In the genomic region with DNA sequence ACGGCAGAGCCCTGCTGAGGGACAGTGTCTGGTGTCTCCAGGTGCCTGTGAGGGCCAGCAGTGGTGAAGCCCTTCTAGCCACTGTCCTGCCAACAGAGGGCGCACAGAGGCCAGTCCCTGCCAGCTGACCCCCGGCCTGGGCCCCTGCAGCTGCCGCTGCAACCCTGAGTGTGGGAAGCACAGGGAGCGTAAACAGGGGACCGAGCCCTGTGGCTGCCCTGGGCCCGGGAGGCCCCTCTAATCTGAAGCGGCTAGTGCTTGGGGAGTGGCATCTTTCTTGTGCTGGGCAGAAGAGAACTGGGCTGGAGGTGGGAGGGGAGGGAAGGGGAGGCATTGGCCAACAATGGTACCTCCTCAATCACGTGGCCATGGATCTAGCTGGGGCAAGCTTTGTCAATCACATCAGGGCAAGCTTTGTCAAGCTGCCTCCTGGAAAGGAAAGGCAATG, we compare ENCODE assay signal across 8 cellular contexts. TPM values are rescaled to one million over a fixed set of nuclear protein-coding genes. Genes with fewer than 3 reads are reported as not detected.
DNase-seq lines count a peak whose midpoint lies in the region; ATAC-seq and TF ChIP-seq lines count a peak whose summit lies in the region.

No MANE protein-coding gene starts in this region.

- no peak for ATAC-seq in HG03280 (IDR thresholded peaks at IDR 0.05; ENCODE audit: unreplicated experiment)

- H2AFZ ChIP-seq in KMS-11 (ENCODE audit: low read depth): peak overlapping the region; percentile 29; the same call in 1 of the 2 replicates

- DNase-seq in Daoy (ENCODE audit: low read depth) (peak; percentile 58), SJCRH30 (peak; percentile 96 to 97), fibroblast of mammary gland (ENCODE audit: low read depth) (peak; percentile 42), epidermal melanocyte (ENCODE audit: insufficient read length, low spot score) (no peak), KG1 (lab: John Stamatoyannopoulos, UW) (no peak)

- no peaks in the 10 kb centered on the region for H3K9me3 Mint-ChIP-seq in nephron

- TF ChIP-seq CTCF in KMS-11 (conservative IDR thresholded peaks at IDR 0.05; ENCODE audit: low read depth, low read length) (peak; percentile 55), fibroblast of mammary gland (conservative IDR thresholded peaks at IDR 0.05; ENCODE audit: control insufficient read depth, insufficient read depth, low read depth, low read length) (peak; percentile 66), nephron (IDR thresholded peaks at IDR 0.05; ENCODE audit: unreplicated experiment in 3 of 3) (peak; percentile 49 to 75 (median 68))

- H3K36me3 ChIP-seq in KMS-11 (ENCODE audit: insufficient read depth) (no peaks in the 10 kb centered on the region), SJCRH30 (peaks cover 11% of the 10 kb centered on the region; the same call in 1 of the 2 replicates)

- H3K27ac Mint-ChIP-seq in nephron: peak overlapping the region; percentile 97 to 98 (median 98)

- H3K4me3 ChIP-seq in KMS-11 (IDR thresholded peaks at IDR 0.05; ENCODE audit: insufficient read depth, low read depth, low read length): no peak overlapping the region
- H3K4me3 ChIP-seq in SJCRH30: no peak overlapping the region
- no peak overlapping the region for H3K4me3 ChIP-seq in fibroblast of mammary gland (ENCODE audit: control insufficient read depth, low read depth, low read length)

- H3K9ac ChIP-seq in KMS-11: no peak overlapping the region

- H3K4me1 ChIP-seq in KMS-11 (ENCODE audit: low read depth, poor library complexity, severe bottlenecking) (peaks cover 82% of the 10 kb centered on the region), SJCRH30 (peaks cover 47% of the 10 kb centered on the region)

- no peaks in the 10 kb centered on the region for H3K27me3 Mint-ChIP-seq in nephron (ENCODE audit: low read depth)

- H3K4me1 Mint-ChIP-seq in nephron: peaks cover 76% of the 10 kb centered on the region

- no peaks in the 10 kb centered on the region for H3K9me3 ChIP-seq in SJCRH30 (replicated peaks)

- no peaks in the 10 kb centered on the region for H4K20me1 ChIP-seq in KMS-11 (ENCODE audit: insufficient read depth)

- H3K27ac ChIP-seq in KMS-11: no peak overlapping the region
- H3K27ac ChIP-seq in SJCRH30: peak overlapping the region; percentile 38

- no peaks in the 10 kb centered on the region for H3K79me2 ChIP-seq in KMS-11 (ENCODE audit: insufficient read depth, low read depth)

- H3K36me3 Mint-ChIP-seq in nephron (ENCODE audit: low read depth): peaks cover 30% of the 10 kb centered on the region

- H3K27me3 ChIP-seq in KMS-11 (ENCODE audit: insufficient read depth, low read depth): no peaks in the 10 kb centered on the region
- H3K27me3 ChIP-seq in SJCRH30: no peaks in the 10 kb centered on the region

- H3K4me3 Mint-ChIP-seq in nephron: peak overlapping the region; percentile 40 to 60 (median 58)

- peak overlapping the region; percentile 34; the same call in 1 of the 2 replicates for H3K4me2 ChIP-seq in KMS-11

RNA-seq across cellular contexts. Expression of gene TRIM8, which starts 34.6 kb away (rescaled TPM):
- total RNA-seq in Daoy (2014; rRNA removed; shearing (Covaris generic)): 39.8 and 54.1 TPM in 2 replicates
- 66.6 and 67.3 TPM in 2 replicates for total RNA-seq in SJCRH30 (2014; rRNA removed; shearing (Covaris generic))

RNA-seq across cellular contexts. Expression of gene ARL3, which starts 35.3 kb away (rescaled TPM):
- 5.9 and 9.0 TPM in 2 replicates for total RNA-seq in Daoy (2014; rRNA removed; shearing (Covaris generic))
- 17.6 and 18.0 TPM in 2 replicates for total RNA-seq in SJCRH30 (2014; rRNA removed; shearing (Covaris generic))

RNA-seq across cellular contexts. Expression of gene SFXN2, which starts 35.6 kb away (rescaled TPM):
- total RNA-seq in Daoy (2014; rRNA removed; shearing (Covaris generic)): 0.89 and 5.5 TPM in 2 replicates
- total RNA-seq in SJCRH30 (2014; rRNA removed; shearing (Covaris generic)): 14.4 and 16.2 TPM in 2 replicates

Comparison
In these comparisons a context has a peak if more than half of its experiments do, and no peak if none do; other contexts are left out.
1. DNase-seq: peak in Daoy (single experiment), SJCRH30 (2 of 2) and fibroblast of mammary gland (single experiment); none in epidermal melanocyte (single experiment) and KG1 (single experiment).
2. Peak in every context shown above with its lines, with median percentiles within 50 percentile points of each other: CTCF ChIP-seq.